ENCODE assay signal across 1 cellular context in the genomic region with DNA sequence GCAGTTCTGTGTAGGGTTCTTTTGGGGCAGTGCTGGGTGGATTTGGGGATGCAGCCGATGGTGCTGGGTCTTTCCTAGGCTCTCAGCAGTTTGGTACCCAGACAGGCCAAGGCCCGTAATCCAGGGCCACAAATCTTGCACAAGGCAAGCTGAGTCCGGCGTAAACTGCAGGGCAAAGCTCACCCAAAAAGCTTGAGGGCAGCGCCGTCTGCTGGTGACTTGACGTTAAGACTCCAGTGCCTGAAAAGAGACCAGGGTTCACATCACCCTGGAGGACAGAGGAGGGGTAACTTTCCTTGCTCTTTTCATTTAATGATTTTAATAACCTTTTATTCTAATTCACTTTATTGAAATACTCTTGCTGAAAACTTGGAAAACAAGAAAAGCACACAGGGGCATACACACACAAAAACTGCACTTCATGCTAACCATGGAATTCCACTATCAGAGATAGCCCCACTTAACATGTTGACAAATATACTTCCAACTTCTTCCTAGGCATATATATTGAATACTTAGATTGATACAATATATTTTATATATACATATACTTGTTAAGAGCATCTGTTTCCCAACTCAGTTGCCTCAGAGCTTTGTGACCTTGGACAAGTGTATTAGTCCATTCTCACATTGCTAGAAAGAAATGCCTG.
A peak's percentile ranks its signal among the peaks of the same experiment; 100 is the strongest.
TF ChIP-seq lines count a peak whose summit lies in the region.

No MANE protein-coding gene starts in this region.

TF ChIP-seq in HepG2, 621 proteins besides CTCF, POLR2A, EP300 and RAD21 (continued from another document and continues in another):
- TF ChIP-seq ZNF281 (CRISPR knock-in tag; IDR thresholded peaks at IDR 0.05; ENCODE audit: borderline replicate concordance) (no peak), SOX5 (CRISPR knock-in tag; IDR thresholded peaks at IDR 0.05; ENCODE audit: borderline replicate concordance) (no peak), ZNF280B (CRISPR knock-in tag; IDR thresholded peaks at IDR 0.05; ENCODE audit: borderline replicate concordance) (0 out of 2 replicates have a peak, but pooled peaks have one; percentile 27), MAZ (IDR thresholded peaks at IDR 0.05; ENCODE audit: borderline replicate concordance, low read depth, low read length) (0 out of 2 replicates have a peak, but pooled peaks have one; percentile 19), MAZ (CRISPR knock-in tag; IDR thresholded peaks at IDR 0.05; ENCODE audit: low read depth) (no peak), NCOA5 (CRISPR knock-in tag; IDR thresholded peaks at IDR 0.05) (no peak), ZNF160 (CRISPR knock-in tag; IDR thresholded peaks at IDR 0.05) (no peak), ZNF441 (CRISPR knock-in tag; IDR thresholded peaks at IDR 0.05; ENCODE audit: borderline replicate concordance) (no peak), MLX (CRISPR knock-in tag; IDR thresholded peaks at IDR 0.05) (no peak), PRMT3 (CRISPR knock-in tag; IDR thresholded peaks at IDR 0.05; ENCODE audit: borderline replicate concordance, low read depth) (no peak), ASH2L (IDR thresholded peaks at IDR 0.05; ENCODE audit: insufficient read length, low read depth, low read length) (no peak), ZNF567 (CRISPR knock-in tag; IDR thresholded peaks at IDR 0.05; ENCODE audit: borderline replicate concordance) (no peak), ZNF264 (CRISPR knock-in tag; IDR thresholded peaks at IDR 0.05) (no peak), ZNF263 (CRISPR knock-in tag; IDR thresholded peaks at IDR 0.05) (no peak), ZNF296 (CRISPR knock-in tag; conservative IDR thresholded peaks at IDR 0.05) (no peak), ZNF510 (CRISPR knock-in tag; IDR thresholded peaks at IDR 0.05; ENCODE audit: low read depth) (no peak), MIXL1 (CRISPR knock-in tag; IDR thresholded peaks at IDR 0.05) (0 out of 2 replicates have a peak, but pooled peaks have one; percentile 51), PAX8 (CRISPR knock-in tag; IDR thresholded peaks at IDR 0.05; ENCODE audit: borderline replicate concordance) (no peak), HNF4G (IDR thresholded peaks at IDR 0.05; ENCODE audit: borderline replicate concordance, low read depth, low read length) (peak; percentile 70), HNF4G (CRISPR knock-in tag; IDR thresholded peaks at IDR 0.05; ENCODE audit: borderline replicate concordance, low read depth) (no peak), ZNF816 (CRISPR knock-in tag; IDR thresholded peaks at IDR 0.05; ENCODE audit: borderline replicate concordance) (no peak), ARID2 (CRISPR knock-in tag; IDR thresholded peaks at IDR 0.05; ENCODE audit: borderline replicate concordance) (no peak), ZNF383 (CRISPR knock-in tag; IDR thresholded peaks at IDR 0.05; ENCODE audit: borderline replicate concordance) (no peak), ZMYM3 (CRISPR knock-in tag; IDR thresholded peaks at IDR 0.05) (no peak), GATA4 (IDR thresholded peaks at IDR 0.05; ENCODE audit: borderline replicate concordance, low read depth) (no peak), KLF16 (CRISPR knock-in tag; IDR thresholded peaks at IDR 0.05) (peak in 1 of 2 experiments; percentile 39; a peak in 1 of 4 replicates), BRF2 (CRISPR knock-in tag; IDR thresholded peaks at IDR 0.05) (no peak), ARID5B (CRISPR knock-in tag; IDR thresholded peaks at IDR 0.05) (peak; percentile 30; the same call in 1 of the 2 replicates)
- TF ChIP-seq, protein P1, sequence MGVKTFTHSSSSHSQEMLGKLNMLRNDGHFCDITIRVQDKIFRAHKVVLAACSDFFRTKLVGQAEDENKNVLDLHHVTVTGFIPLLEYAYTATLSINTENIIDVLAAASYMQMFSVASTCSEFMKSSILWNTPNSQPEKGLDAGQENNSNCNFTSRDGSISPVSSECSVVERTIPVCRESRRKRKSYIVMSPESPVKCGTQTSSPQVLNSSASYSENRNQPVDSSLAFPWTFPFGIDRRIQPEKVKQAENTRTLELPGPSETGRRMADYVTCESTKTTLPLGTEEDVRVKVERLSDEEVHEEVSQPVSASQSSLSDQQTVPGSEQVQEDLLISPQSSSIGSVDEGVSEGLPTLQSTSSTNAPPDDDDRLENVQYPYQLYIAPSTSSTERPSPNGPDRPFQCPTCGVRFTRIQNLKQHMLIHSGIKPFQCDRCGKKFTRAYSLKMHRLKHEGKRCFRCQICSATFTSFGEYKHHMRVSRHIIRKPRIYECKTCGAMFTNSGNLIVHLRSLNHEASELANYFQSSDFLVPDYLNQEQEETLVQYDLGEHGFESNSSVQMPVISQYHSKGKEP (CRISPR knock-in tag; IDR thresholded peaks at IDR 0.05): no peak
- TF ChIP-seq, protein P2, sequence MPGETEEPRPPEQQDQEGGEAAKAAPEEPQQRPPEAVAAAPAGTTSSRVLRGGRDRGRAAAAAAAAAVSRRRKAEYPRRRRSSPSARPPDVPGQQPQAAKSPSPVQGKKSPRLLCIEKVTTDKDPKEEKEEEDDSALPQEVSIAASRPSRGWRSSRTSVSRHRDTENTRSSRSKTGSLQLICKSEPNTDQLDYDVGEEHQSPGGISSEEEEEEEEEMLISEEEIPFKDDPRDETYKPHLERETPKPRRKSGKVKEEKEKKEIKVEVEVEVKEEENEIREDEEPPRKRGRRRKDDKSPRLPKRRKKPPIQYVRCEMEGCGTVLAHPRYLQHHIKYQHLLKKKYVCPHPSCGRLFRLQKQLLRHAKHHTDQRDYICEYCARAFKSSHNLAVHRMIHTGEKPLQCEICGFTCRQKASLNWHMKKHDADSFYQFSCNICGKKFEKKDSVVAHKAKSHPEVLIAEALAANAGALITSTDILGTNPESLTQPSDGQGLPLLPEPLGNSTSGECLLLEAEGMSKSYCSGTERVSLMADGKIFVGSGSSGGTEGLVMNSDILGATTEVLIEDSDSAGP (CRISPR knock-in tag; IDR thresholded peaks at IDR 0.05; ENCODE audit: borderline replicate concordance): no peak
- TF ChIP-seq, protein P3, sequence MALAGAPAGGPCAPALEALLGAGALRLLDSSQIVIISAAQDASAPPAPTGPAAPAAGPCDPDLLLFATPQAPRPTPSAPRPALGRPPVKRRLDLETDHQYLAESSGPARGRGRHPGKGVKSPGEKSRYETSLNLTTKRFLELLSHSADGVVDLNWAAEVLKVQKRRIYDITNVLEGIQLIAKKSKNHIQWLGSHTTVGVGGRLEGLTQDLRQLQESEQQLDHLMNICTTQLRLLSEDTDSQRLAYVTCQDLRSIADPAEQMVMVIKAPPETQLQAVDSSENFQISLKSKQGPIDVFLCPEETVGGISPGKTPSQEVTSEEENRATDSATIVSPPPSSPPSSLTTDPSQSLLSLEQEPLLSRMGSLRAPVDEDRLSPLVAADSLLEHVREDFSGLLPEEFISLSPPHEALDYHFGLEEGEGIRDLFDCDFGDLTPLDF (CRISPR knock-in tag; IDR thresholded peaks at IDR 0.05): no peak
- TF ChIP-seq, protein P4, sequence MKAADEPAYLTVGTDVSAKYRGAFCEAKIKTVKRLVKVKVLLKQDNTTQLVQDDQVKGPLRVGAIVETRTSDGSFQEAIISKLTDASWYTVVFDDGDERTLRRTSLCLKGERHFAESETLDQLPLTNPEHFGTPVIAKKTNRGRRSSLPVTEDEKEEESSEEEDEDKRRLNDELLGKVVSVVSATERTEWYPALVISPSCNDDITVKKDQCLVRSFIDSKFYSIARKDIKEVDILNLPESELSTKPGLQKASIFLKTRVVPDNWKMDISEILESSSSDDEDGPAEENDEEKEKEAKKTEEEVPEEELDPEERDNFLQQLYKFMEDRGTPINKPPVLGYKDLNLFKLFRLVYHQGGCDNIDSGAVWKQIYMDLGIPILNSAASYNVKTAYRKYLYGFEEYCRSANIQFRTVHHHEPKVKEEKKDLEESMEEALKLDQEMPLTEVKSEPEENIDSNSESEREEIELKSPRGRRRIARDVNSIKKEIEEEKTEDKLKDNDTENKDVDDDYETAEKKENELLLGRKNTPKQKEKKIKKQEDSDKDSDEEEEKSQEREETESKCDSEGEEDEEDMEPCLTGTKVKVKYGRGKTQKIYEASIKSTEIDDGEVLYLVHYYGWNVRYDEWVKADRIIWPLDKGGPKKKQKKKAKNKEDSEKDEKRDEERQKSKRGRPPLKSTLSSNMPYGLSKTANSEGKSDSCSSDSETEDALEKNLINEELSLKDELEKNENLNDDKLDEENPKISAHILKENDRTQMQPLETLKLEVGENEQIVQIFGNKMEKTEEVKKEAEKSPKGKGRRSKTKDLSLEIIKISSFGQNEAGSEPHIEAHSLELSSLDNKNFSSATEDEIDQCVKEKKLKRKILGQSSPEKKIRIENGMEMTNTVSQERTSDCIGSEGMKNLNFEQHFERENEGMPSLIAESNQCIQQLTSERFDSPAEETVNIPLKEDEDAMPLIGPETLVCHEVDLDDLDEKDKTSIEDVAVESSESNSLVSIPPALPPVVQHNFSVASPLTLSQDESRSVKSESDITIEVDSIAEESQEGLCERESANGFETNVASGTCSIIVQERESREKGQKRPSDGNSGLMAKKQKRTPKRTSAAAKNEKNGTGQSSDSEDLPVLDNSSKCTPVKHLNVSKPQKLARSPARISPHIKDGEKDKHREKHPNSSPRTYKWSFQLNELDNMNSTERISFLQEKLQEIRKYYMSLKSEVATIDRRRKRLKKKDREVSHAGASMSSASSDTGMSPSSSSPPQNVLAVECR (CRISPR knock-in tag; IDR thresholded peaks at IDR 0.05; ENCODE audit: borderline replicate concordance): no peak
